In the genomic region with DNA sequence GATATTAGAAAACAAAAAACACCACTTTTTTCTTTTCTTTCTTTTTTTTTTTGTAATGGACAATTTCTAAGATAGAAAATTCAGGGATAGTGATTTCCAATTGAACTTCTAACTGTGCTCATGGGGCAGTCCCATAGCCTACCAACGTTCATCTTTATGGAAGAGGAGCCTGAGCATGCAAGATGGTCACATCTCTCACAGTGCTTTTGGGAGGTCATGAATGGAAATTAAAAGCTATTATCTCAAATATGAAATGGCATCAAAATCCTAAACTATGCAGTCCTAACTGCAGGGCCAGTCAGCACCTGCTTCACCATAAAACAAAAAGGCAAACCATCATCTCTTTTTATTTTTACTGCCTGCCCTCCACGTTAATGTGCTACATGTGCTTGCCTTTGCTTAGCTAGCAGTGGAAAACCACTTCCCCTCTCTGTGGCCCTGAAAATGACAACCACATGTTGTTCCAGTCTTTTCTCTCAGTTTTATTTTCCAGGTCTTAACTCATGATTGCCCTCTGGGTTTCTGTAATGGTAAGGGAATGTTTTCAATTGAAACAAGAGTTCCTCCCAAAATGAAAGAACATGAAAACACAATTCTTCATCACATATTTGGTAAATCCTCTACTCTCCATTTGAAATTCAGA, we compare ENCODE assay signal across 10 cellular contexts. TPM values are rescaled to one million over a fixed set of nuclear protein-coding genes. Genes with fewer than 3 reads are reported as not detected.
DNase-seq lines count a peak whose midpoint lies in the region; ATAC-seq, FAIRE-seq and TF ChIP-seq lines count a peak whose summit lies in the region.
"Had no signal": no experiment of that assay in that cellular context is flagged by ENCODE, and none has a peak within 500 bp of the region (broad histone marks: within the 10 kb centered on the region; RNA-seq: fewer than 3 reads in every experiment).

No MANE protein-coding gene starts in this region.

- H3K36me3 ChIP-seq in tibial nerve = no peaks in the 10 kb centered on the region

- H3K27ac ChIP-seq in tibial nerve = no peak overlapping the region

- no peak overlapping the region for H3K4me3 Mint-ChIP-seq in activated T-helper 2 cell treated with anti-CD3 and anti-CD28 coated beads, Interferon-gamma antibody, Interleukin-2, Interleukin-4, amounts not matched to agents 10 μg/mL and 5 μg/mL and 100 μg/mL, durations not matched to agents 14 hours and 24 hours and 36 hours (ENCODE audit: low read depth)

- WGBS in tibial nerve, 2 donors = 19 to 32% methylated on average over 2 of the region's 2 CpGs

- no peaks in the 10 kb centered on the region for H3K9me3 Mint-ChIP-seq in activated T-helper 2 cell treated with anti-CD3 and anti-CD28 coated beads, Interferon-gamma antibody, Interleukin-2, Interleukin-4, amounts not matched to agents 10 μg/mL and 5 μg/mL and 100 μg/mL, durations not matched to agents 14 hours and 24 hours and 36 hours

- peak; percentile 4 for DNase-seq in GM19239 (ENCODE audit: insufficient read length, low spot score)
- DNase-seq in activated T-helper 2 cell treated with anti-CD3 and anti-CD28 coated beads, Interferon-gamma antibody, Interleukin-2, Interleukin-4, amounts not matched to agents 10 μg/mL and 5 μg/mL and 100 μg/mL, durations not matched to agents 14 hours and 24 hours and 36 hours (ENCODE audit: low spot score) = peak; percentile 16
- peak; percentile 11 for DNase-seq in renal cortical epithelial cell (ENCODE audit: low read depth)
- no peak for DNase-seq in AML-193 (lab: John Stamatoyannopoulos, UW)
- no peak for DNase-seq in tibial nerve (ENCODE audit: low spot score in 2 of 2)
- no peak for DNase-seq in NCI-H1048 (lab: John Stamatoyannopoulos, UW)
- DNase-seq: activated gamma-delta T cell treated with Interleukin-2 at 50 U/mL for 16 hours, NCI-H524 had no signal

- ATAC-seq in HG03175 (IDR thresholded peaks at IDR 0.05; ENCODE audit: unreplicated experiment) (peak; percentile 57), GM19035 (IDR thresholded peaks at IDR 0.05; ENCODE audit: unreplicated experiment) (no peak)

- H3K9me3 ChIP-seq in tibial nerve = no peaks in the 10 kb centered on the region

- peaks cover 3% of the 10 kb centered on the region for H3K36me3 Mint-ChIP-seq in activated T-helper 2 cell treated with anti-CD3 and anti-CD28 coated beads, Interferon-gamma antibody, Interleukin-2, Interleukin-4, amounts not matched to agents 10 μg/mL and 5 μg/mL and 100 μg/mL, durations not matched to agents 14 hours and 24 hours and 36 hours (ENCODE audit: low read depth)

- H3K27me3 ChIP-seq in tibial nerve = no peaks in the 10 kb centered on the region

- no peak for TF ChIP-seq EP300 in tibial nerve (IDR thresholded peaks at IDR 0.05)

- H3K4me1 ChIP-seq in tibial nerve = no peaks in the 10 kb centered on the region

- H3K27ac Mint-ChIP-seq in activated T-helper 2 cell treated with anti-CD3 and anti-CD28 coated beads, Interferon-gamma antibody, Interleukin-2, Interleukin-4, amounts not matched to agents 10 μg/mL and 5 μg/mL and 100 μg/mL, durations not matched to agents 14 hours and 24 hours and 36 hours = peak overlapping the region; percentile 5

- H3K27me3 Mint-ChIP-seq in activated T-helper 2 cell treated with anti-CD3 and anti-CD28 coated beads, Interferon-gamma antibody, Interleukin-2, Interleukin-4, amounts not matched to agents 10 μg/mL and 5 μg/mL and 100 μg/mL, durations not matched to agents 14 hours and 24 hours and 36 hours (ENCODE audit: low read depth) = peaks cover 2% of the 10 kb centered on the region

- intact Hi-C loops in activated T-helper 2 cell treated with anti-CD3 and anti-CD28 coated beads, Interferon-gamma antibody, Interleukin-2, Interleukin-4, amounts not matched to agents 10 μg/mL and 5 μg/mL and 100 μg/mL, durations not matched to agents 14 hours and 24 hours and 36 hours (cut with micrococcal nuclease) = loop anchor here (1.0 to 5.0 kb wide), 2 partner anchors 31 to 64 kb away; no protein-coding TSS in a partner anchor

- TF ChIP-seq POLR2A in tibial nerve (IDR thresholded peaks at IDR 0.05) = no peak

- no peak for TF ChIP-seq CTCF in tibial nerve (IDR thresholded peaks at IDR 0.05)

- no peak overlapping the region for H3K4me3 ChIP-seq in tibial nerve

- H3K4me1 Mint-ChIP-seq in activated T-helper 2 cell treated with anti-CD3 and anti-CD28 coated beads, Interferon-gamma antibody, Interleukin-2, Interleukin-4, amounts not matched to agents 10 μg/mL and 5 μg/mL and 100 μg/mL, durations not matched to agents 14 hours and 24 hours and 36 hours (ENCODE audit: low read depth) = peaks cover 22% of the 10 kb centered on the region

- FAIRE-seq in GM19239 (lab: Jason Lieb, UNC) = peak; percentile 97

RNA-seq across cellular contexts. Expression of a gene that starts 16.7 kb away (rescaled TPM):
- total RNA-seq in activated T-helper 2 cell treated with anti-CD3 and anti-CD28 coated beads, Interferon-gamma antibody, Interleukin-2, Interleukin-4, amounts not matched to agents 10 μg/mL and 5 μg/mL and 100 μg/mL, durations not matched to agents 14 hours and 24 hours and 36 hours = not detected in 2 replicates
- not detected in 2 replicates for total RNA-seq in renal cortical epithelial cell
- not detected for total RNA-seq in tibial nerve

RNA-seq across cellular contexts. Expression of a gene that starts 29.6 kb away (rescaled TPM):
- 2.2 and 2.4 TPM in 2 replicates for total RNA-seq in activated T-helper 2 cell treated with anti-CD3 and anti-CD28 coated beads, Interferon-gamma antibody, Interleukin-2, Interleukin-4, amounts not matched to agents 10 μg/mL and 5 μg/mL and 100 μg/mL, durations not matched to agents 14 hours and 24 hours and 36 hours
- 2.3 and 3.0 TPM in 2 replicates for total RNA-seq in renal cortical epithelial cell
- total RNA-seq in tibial nerve = 1 to 10 TPM; 3.3 to 4.4 (median 3.9) TPM

Comparison
In these comparisons a context has a peak if more than half of its experiments do, and no peak if none do; other contexts are left out.
1. DNase-seq: peak in GM19239 (single experiment), activated T-helper 2 cell treated with anti-CD3 and anti-CD28 coated beads, Interferon-gamma antibody, Interleukin-2, Interleukin-4, amounts not matched to agents 10 μg/mL and 5 μg/mL and 100 μg/mL, durations not matched to agents 14 hours and 24 hours and 36 hours (single experiment) and renal cortical epithelial cell (single experiment); none in AML-193 (0 of 2), tibial nerve (0 of 2) and NCI-H1048 (single experiment).